In the genomic region with DNA sequence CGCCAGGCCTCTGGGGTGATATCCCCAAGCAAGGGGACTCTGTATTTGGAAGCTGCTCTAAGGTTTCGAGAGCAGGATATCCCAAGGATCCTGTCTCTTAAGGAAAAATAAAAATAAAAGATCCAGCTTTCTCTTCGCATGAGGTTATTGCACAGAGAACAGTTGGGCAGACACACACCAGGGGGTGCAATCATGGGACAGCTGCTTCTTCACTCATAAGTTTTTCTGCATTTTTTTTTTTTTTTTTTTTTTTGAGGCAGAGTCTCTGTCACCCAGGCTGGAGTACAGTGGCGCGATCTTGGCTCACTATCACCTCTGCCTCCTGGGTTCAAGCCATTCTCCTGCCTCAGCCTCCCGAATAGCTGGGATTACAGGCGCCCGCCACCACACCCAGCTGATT, we compare ENCODE assay signal across 2 cellular contexts.
TF ChIP-seq lines count a peak whose summit lies in the region.

No MANE protein-coding gene starts in this region.

TF ChIP-seq in IMR-90, 13 proteins besides CTCF, POLR2A, EP300 and RAD21:
- TF ChIP-seq SMC3 (IDR thresholded peaks at IDR 0.05; ENCODE audit: low read depth, low read length): peak; percentile 34; the same call in 1 of the 2 replicates

TF ChIP-seq in GM12878, 131 proteins besides CTCF, POLR2A, EP300 and RAD21:
- TF ChIP-seq ZNF384 (IDR thresholded peaks at IDR 0.05; ENCODE audit: borderline replicate concordance, low read depth, low read length): 0 out of 2 replicates have a peak, but pooled peaks have one; percentile 28
